In the genomic region with DNA sequence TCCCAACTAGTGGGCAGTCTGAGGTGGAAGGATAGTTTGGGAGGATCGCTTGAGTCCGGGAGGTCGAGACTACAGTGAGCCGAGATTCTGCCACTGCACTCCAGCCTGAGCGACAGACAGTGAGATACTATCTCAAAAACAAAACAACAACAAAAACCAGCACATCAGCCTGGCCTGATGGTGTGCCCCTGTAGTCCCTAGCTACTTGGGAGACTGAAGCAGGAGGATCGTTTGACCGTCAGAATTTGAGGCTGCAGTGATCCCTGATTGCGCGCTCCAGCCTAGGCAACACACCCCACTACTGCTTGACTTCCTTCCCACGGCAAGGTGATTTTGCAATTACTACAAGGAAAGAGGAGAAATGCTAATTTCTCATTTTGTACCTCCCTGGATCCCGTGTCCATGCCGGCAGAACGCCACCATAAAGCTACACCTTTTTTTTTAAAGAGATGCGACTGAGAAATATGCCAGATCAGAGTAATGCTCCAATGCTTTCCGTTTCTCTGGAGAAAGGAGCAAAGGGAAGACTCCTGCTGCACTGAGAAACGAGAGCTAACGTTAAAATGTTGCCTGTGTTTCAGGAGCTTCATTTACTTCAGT, we compare ENCODE assay signal across 8 cellular contexts. TPM values are rescaled to one million over a fixed set of nuclear protein-coding genes. Genes with fewer than 3 reads are reported as not detected.
DNase-seq lines count a peak whose midpoint lies in the region; ATAC-seq, FAIRE-seq and TF ChIP-seq lines count a peak whose summit lies in the region.

No MANE protein-coding gene starts in this region.

- TF ChIP-seq CTCF in osteoblast (IDR thresholded peaks at IDR 0.05; ENCODE audit: extremely low read depth, low read depth, low read length): no peak

- H3K27me3 ChIP-seq in osteoblast (ENCODE audit: insufficient read depth, low read length): no peaks in the 10 kb centered on the region

- no peaks in the 10 kb centered on the region for H3K9me3 ChIP-seq in osteoblast (ENCODE audit: low read depth, low read length)

- peaks cover under 1% of the 10 kb centered on the region for H3K36me3 ChIP-seq in osteoblast (ENCODE audit: insufficient read depth, low read length)

- ATAC-seq in GM18511 (IDR thresholded peaks at IDR 0.05; ENCODE audit: unreplicated experiment) (peak; percentile 8), HG03520 (IDR thresholded peaks at IDR 0.05; ENCODE audit: unreplicated experiment) (peak; percentile 11)

- intact Hi-C loops in activated CD4-positive, alpha-beta memory T cell treated with anti-CD3 and anti-CD28 coated beads for 36 hours (cut with micrococcal nuclease): loop anchor here (5.0 to 10.0 kb wide), 2 partner anchors 1453 to 1581 kb away; a partner anchor contains a TSS

- H4K20me1 ChIP-seq in osteoblast (ENCODE audit: insufficient read depth, low read length): peaks cover 22% of the 10 kb centered on the region

- FAIRE-seq in frontal cortex (lab: Jason Lieb, UNC): no peak

- H3K27me3 Mint-ChIP-seq in activated CD4-positive, alpha-beta memory T cell treated with anti-CD3 and anti-CD28 coated beads for 36 hours: no peaks in the 10 kb centered on the region

- H3K4me3 ChIP-seq in osteoblast (ENCODE audit: insufficient read depth, low read length): peak overlapping the region; percentile 96

- H3K4me1 ChIP-seq in osteoblast (ENCODE audit: insufficient read depth, low read length): peaks cover 24% of the 10 kb centered on the region

- peak overlapping the region; percentile 83 for H3K4me3 Mint-ChIP-seq in activated CD4-positive, alpha-beta memory T cell treated with anti-CD3 and anti-CD28 coated beads for 36 hours

- no peaks in the 10 kb centered on the region for H3K9me3 Mint-ChIP-seq in activated CD4-positive, alpha-beta memory T cell treated with anti-CD3 and anti-CD28 coated beads for 36 hours

- peak; percentile 13 for DNase-seq in AG08395 (ENCODE audit: low spot score)
- peak; percentile 30 for DNase-seq in activated CD4-positive, alpha-beta memory T cell treated with anti-CD3 and anti-CD28 coated beads for 36 hours
- DNase-seq in frontal cortex (ENCODE audit: low spot score in 2 of 2): peak; percentile 5 to 8
- DNase-seq in osteoblast (ENCODE audit: insufficient read length, low spot score, missing footprints): no peak
- no peak for DNase-seq in SKM-1 (lab: John Stamatoyannopoulos, UW; ENCODE audit: unreplicated experiment)
- DNase-seq in NCI-H774 (lab: John Stamatoyannopoulos, UW): no peak

- peaks cover 42% of the 10 kb centered on the region for H3K79me2 ChIP-seq in osteoblast (ENCODE audit: insufficient read depth, low read length)

- peaks cover 34% of the 10 kb centered on the region for H3K4me1 Mint-ChIP-seq in activated CD4-positive, alpha-beta memory T cell treated with anti-CD3 and anti-CD28 coated beads for 36 hours (ENCODE audit: low read depth)

- peak overlapping the region; percentile 85 for H3K27ac Mint-ChIP-seq in activated CD4-positive, alpha-beta memory T cell treated with anti-CD3 and anti-CD28 coated beads for 36 hours

- peak overlapping the region; percentile 97 for H3K27ac ChIP-seq in osteoblast (ENCODE audit: low read depth, low read length)

- H2AFZ ChIP-seq in osteoblast (ENCODE audit: low read length): peak overlapping the region; percentile 96

- peak overlapping the region; percentile 94 for H3K4me2 ChIP-seq in osteoblast (ENCODE audit: insufficient read depth, low read length)

- CTCF ChIA-PET in activated CD4-positive, alpha-beta memory T cell treated with anti-CD3 and anti-CD28 coated beads for 36 hours (lab: Charles Lee): no interaction called here

- no peaks in the 10 kb centered on the region for H3K36me3 Mint-ChIP-seq in activated CD4-positive, alpha-beta memory T cell treated with anti-CD3 and anti-CD28 coated beads for 36 hours

- POLR2A ChIA-PET in activated CD4-positive, alpha-beta memory T cell treated with anti-CD3 and anti-CD28 coated beads for 36 hours (lab: Charles Lee): interaction anchor here (0.6 to 1.5 kb wide), 2 partner anchors 9 to 85 kb away, joined by 3 read pairs; no protein-coding TSS in a partner anchor

RNA-seq across cellular contexts. Expression of a gene that starts 0.7 kb away (rescaled TPM):
- 10 to 100 TPM; 52.6 to 56.5 TPM for total RNA-seq in activated CD4-positive, alpha-beta memory T cell treated with anti-CD3 and anti-CD28 coated beads for 36 hours
- total RNA-seq in frontal cortex (135 TPM), osteoblast (136 and 141 TPM in 2 replicates)

Comparison
In these comparisons a context has a peak if more than half of its experiments do, and no peak if none do; other contexts are left out.
1. DNase-seq: peak in AG08395 (single experiment), activated CD4-positive, alpha-beta memory T cell treated with anti-CD3 and anti-CD28 coated beads for 36 hours (single experiment) and frontal cortex (2 of 2); none in osteoblast (single experiment), SKM-1 (single experiment) and NCI-H774 (single experiment).